In genomic region chr4:25032126-25032525, GRCh38 we compare ENCODE assay signal across 1 cellular context.
TF ChIP-seq lines count a peak whose summit lies in the region.

No MANE protein-coding gene starts in this region.

TF ChIP-seq in GM23338, 12 proteins besides CTCF, POLR2A, EP300 and RAD21 (continued from another document):
- TF ChIP-seq ZNF462 (CRISPR knock-in tag; IDR thresholded peaks at IDR 0.05): no peak
- TF ChIP-seq, protein P1, sequence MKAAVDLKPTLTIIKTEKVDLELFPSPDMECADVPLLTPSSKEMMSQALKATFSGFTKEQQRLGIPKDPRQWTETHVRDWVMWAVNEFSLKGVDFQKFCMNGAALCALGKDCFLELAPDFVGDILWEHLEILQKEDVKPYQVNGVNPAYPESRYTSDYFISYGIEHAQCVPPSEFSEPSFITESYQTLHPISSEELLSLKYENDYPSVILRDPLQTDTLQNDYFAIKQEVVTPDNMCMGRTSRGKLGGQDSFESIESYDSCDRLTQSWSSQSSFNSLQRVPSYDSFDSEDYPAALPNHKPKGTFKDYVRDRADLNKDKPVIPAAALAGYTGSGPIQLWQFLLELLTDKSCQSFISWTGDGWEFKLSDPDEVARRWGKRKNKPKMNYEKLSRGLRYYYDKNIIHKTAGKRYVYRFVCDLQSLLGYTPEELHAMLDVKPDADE (IDR thresholded peaks at IDR 0.05): no peak
- no peak for TF ChIP-seq REST (IDR thresholded peaks at IDR 0.05; ENCODE audit: unreplicated experiment)
- TF ChIP-seq ZNF331 (CRISPR knock-in tag; IDR thresholded peaks at IDR 0.05; ENCODE audit: low read depth): no peak
